Comparison of ENCODE assay signal across 10 cellular contexts in genomic region chr14:93994919-93995682, GRCh38. TPM values are rescaled to one million over a fixed set of nuclear protein-coding genes. Genes with fewer than 3 reads are reported as not detected.
A peak's percentile ranks its signal among the peaks of the same experiment; 100 is the strongest.
DNase-seq lines count a peak whose midpoint lies in the region; ATAC-seq and TF ChIP-seq lines count a peak whose summit lies in the region.
"Had no signal": no experiment of that assay in that cellular context is flagged by ENCODE, and none has a peak within 500 bp of the region (broad histone marks: within the 10 kb centered on the region; RNA-seq: fewer than 3 reads in every experiment).

No MANE protein-coding gene starts in this region.

- H3K9me3 ChIP-seq in HCT116 (ENCODE audit: control insufficient read depth in 1 of 2, insufficient read depth in 1 of 2, low read depth in 1 of 2, low read length in 2 of 2), result no peaks in the 10 kb centered on the region

- peaks cover 5 to 28% of the 10 kb centered on the region in 2 experiments; a peak in 3 of 4 replicates for H3K4me1 ChIP-seq in HCT116 (ENCODE audit: control insufficient read depth in 1 of 2, insufficient read depth in 2 of 2, low read length in 2 of 2)

- H3K4me3 ChIP-seq in HCT116 (replicated peaks in 1 of 2; ENCODE audit: low read depth in 1 of 2, low read length in 2 of 2), result no peak overlapping the region
- no peak overlapping the region for H3K4me3 ChIP-seq in fibroblast of pulmonary artery (replicated peaks; ENCODE audit: low read depth, low read length)

- H3K36me3 Mint-ChIP-seq in activated CD4-positive, alpha-beta memory T cell treated with anti-CD3 and anti-CD28 coated beads for 36 hours, result no peaks in the 10 kb centered on the region
- H3K36me3 Mint-ChIP-seq: IgD-negative memory B cell had no signal

- ATAC-seq in HCT116 (peak; percentile 74), HG03108 (IDR thresholded peaks at IDR 0.05; ENCODE audit: unreplicated experiment) (no peak), GM18502 (IDR thresholded peaks at IDR 0.05; ENCODE audit: poor library complexity, unreplicated experiment) (no peak), left lobe of liver (no peak)

- no peak overlapping the region for H3K9ac ChIP-seq in HCT116 (ENCODE audit: low read length)

- H3K27me3 Mint-ChIP-seq in activated CD4-positive, alpha-beta memory T cell treated with anti-CD3 and anti-CD28 coated beads for 36 hours, result no peaks in the 10 kb centered on the region

- H3K79me2 ChIP-seq in HCT116 (ENCODE audit: insufficient read depth, low read length), result no peaks in the 10 kb centered on the region

- peak overlapping the region; percentile 55 for H3K4me2 ChIP-seq in HCT116 (ENCODE audit: low read length)

- peak overlapping the region; percentile 54 for H3K27ac Mint-ChIP-seq in activated CD4-positive, alpha-beta memory T cell treated with anti-CD3 and anti-CD28 coated beads for 36 hours
- H3K27ac Mint-ChIP-seq: IgD-negative memory B cell had no signal

- H3K9me2 ChIP-seq in HCT116 (ENCODE audit: insufficient read depth), result no peaks in the 10 kb centered on the region

- BruUV-seq in HCT116 (replicated peaks; lab: Mats Ljungman, UMichigan), result no TSS peak

- CTCF ChIA-PET in HCT116 (lab: Charles Lee), result interaction anchor here (10.4 kb wide), 1 partner anchor 54 kb away, joined by 121 read pairs; no protein-coding TSS in a partner anchor
- CTCF ChIA-PET in activated CD4-positive, alpha-beta memory T cell treated with anti-CD3 and anti-CD28 coated beads for 36 hours (lab: Charles Lee), result interaction anchor here (1.0 to 7.7 kb wide), 6 partner anchors 17 to 135 kb away, joined by 3 to 309 read pairs (median 3); no protein-coding TSS in a partner anchor

- no peak for TF ChIP-seq CTCF in HCT116 (IDR thresholded peaks at IDR 0.05 in 2 of 3, conservative IDR thresholded peaks at IDR 0.05 in 1 of 3; ENCODE audit: borderline replicate concordance in 1 of 3, insufficient read depth in 1 of 3, low read depth in 2 of 3, low read length in 2 of 3)
- TF ChIP-seq CTCF in fibroblast of pulmonary artery (IDR thresholded peaks at IDR 0.05; ENCODE audit: low read length, missing control alignments), result no peak

- no peak overlapping the region for H3K27ac ChIP-seq in HCT116 (ENCODE audit: low read depth, low read length)

- no peaks in the 10 kb centered on the region for H4K20me1 ChIP-seq in HCT116 (ENCODE audit: insufficient read depth)

- H3K9me3 Mint-ChIP-seq in activated CD4-positive, alpha-beta memory T cell treated with anti-CD3 and anti-CD28 coated beads for 36 hours, result no peaks in the 10 kb centered on the region
- H3K9me3 Mint-ChIP-seq: IgD-negative memory B cell had no signal

- peak overlapping the region; percentile 53 for H2AFZ ChIP-seq in HCT116 (ENCODE audit: low read depth, low read length, poor library complexity, severe bottlenecking)

- intact Hi-C loops in HCT116 (cut with micrococcal nuclease), result no loop called here
- intact Hi-C loops in activated CD4-positive, alpha-beta memory T cell treated with anti-CD3 and anti-CD28 coated beads for 36 hours (cut with micrococcal nuclease), result loop anchor here (1.0 kb wide), 2 partner anchors 19 to 35 kb away; partner anchors contain the start of gene ASB2

- H3K4me1 Mint-ChIP-seq in activated CD4-positive, alpha-beta memory T cell treated with anti-CD3 and anti-CD28 coated beads for 36 hours (ENCODE audit: low read depth), result peaks cover 35% of the 10 kb centered on the region

- RAD21 ChIA-PET in HCT116 (lab: Charles Lee; ENCODE audit: low non-redundant PET in 1 of 2, low total read pairs in 2 of 2, uncharacterized antibody in 2 of 2, unreplicated experiment in 2 of 2), result no interaction called here

- H3K36me3 ChIP-seq in HCT116 (ENCODE audit: control insufficient read depth in 1 of 2, insufficient read depth in 2 of 2, low read length in 2 of 2), result no peaks in the 10 kb centered on the region

- H3K27me3 ChIP-seq in HCT116 (ENCODE audit: insufficient read depth, low read length), result no peaks in the 10 kb centered on the region

- DNase-seq in HCT116 (ENCODE audit: low read depth, low spot score), result no peak
- peak; percentile 86 for DNase-seq in activated CD4-positive, alpha-beta memory T cell treated with anti-CD3 and anti-CD28 coated beads for 36 hours
- peak; percentile 45 for DNase-seq in fibroblast of pulmonary artery (ENCODE audit: low read depth)
- peak; percentile 78 for DNase-seq in stimulated activated CD4-positive, alpha-beta T cell treated with anti-CD3 and anti-CD28 coated beads, Interleukin-4, amount 100 ng/mL, for 24 hours
- DNase-seq in left lobe of liver (ENCODE audit: low spot score), result no peak
- no peak for DNase-seq in OCI-M1 (lab: John Stamatoyannopoulos, UW)

- POLR2A ChIA-PET in HCT116 (lab: Charles Lee), result no interaction called here
- POLR2A ChIA-PET in activated CD4-positive, alpha-beta memory T cell treated with anti-CD3 and anti-CD28 coated beads for 36 hours (lab: Charles Lee), result interaction anchor here (0.6 to 2.2 kb wide), 8 partner anchors 15 to 185 kb away, joined by 3 to 16 read pairs (median 3); no protein-coding TSS in a partner anchor

- no peak for TF ChIP-seq RAD21 in HCT116 (IDR thresholded peaks at IDR 0.05; ENCODE audit: low read depth)

- no peak overlapping the region for H3K4me3 Mint-ChIP-seq in activated CD4-positive, alpha-beta memory T cell treated with anti-CD3 and anti-CD28 coated beads for 36 hours
- H3K4me3 Mint-ChIP-seq: IgD-negative memory B cell had no signal

- TF ChIP-seq POLR2A in HCT116 (IDR thresholded peaks at IDR 0.05; ENCODE audit: borderline replicate concordance, extremely low read depth, insufficient read depth, insufficient read length), result no peak

TF ChIP-seq in HCT116, 20 proteins besides CTCF, POLR2A, EP300 and RAD21:
- TF ChIP-seq MAX (IDR thresholded peaks at IDR 0.05), result peak; percentile 48; the same call in 1 of the 2 replicates
- TF ChIP-seq CEBPB (IDR thresholded peaks at IDR 0.05; ENCODE audit: low read depth), result no peak

RNA-seq across cellular contexts. Expression of gene CCDC197, which starts 2.0 kb away (rescaled TPM):
- total RNA-seq in HCT116 (2021; ENCODE audit: unreplicated experiment) (not detected), left lobe of liver (not detected)
- polyA plus RNA-seq in HCT116 (2012), result not detected in 2 replicates
- under 1 TPM; 0.44 to 0.69 TPM for total RNA-seq in activated CD4-positive, alpha-beta memory T cell treated with anti-CD3 and anti-CD28 coated beads for 36 hours
- total RNA-seq: fibroblast of villous mesenchyme had no signal
- polyA plus RNA-seq: IgD-negative memory B cell had no signal

RNA-seq across cellular contexts. Expression of gene ASB2, which starts 18.7 kb away (rescaled TPM):
- total RNA-seq in HCT116 (2021; ENCODE audit: unreplicated experiment) (not detected), left lobe of liver (0.20 TPM)
- 0.02 and 0.08 TPM in 2 replicates for polyA plus RNA-seq in HCT116 (2012)
- 10 to 100 TPM; 40.6 to 44.6 TPM for total RNA-seq in activated CD4-positive, alpha-beta memory T cell treated with anti-CD3 and anti-CD28 coated beads for 36 hours

RNA-seq across cellular contexts. Expression of gene OTUB2, which starts 31.0 kb away (rescaled TPM):
- 6.6 TPM for total RNA-seq in HCT116 (2021; ENCODE audit: unreplicated experiment)
- polyA plus RNA-seq in HCT116 (2012), result 4.5 and 5.3 TPM in 2 replicates
- total RNA-seq in activated CD4-positive, alpha-beta memory T cell treated with anti-CD3 and anti-CD28 coated beads for 36 hours, result 1 to 10 TPM; 2.0 to 2.9 TPM
- total RNA-seq in left lobe of liver, result 1.1 TPM

Comparison
In these comparisons a context has a peak if more than half of its experiments do, and no peak if none do; other contexts are left out.
1. DNase-seq: peak in activated CD4-positive, alpha-beta memory T cell treated with anti-CD3 and anti-CD28 coated beads for 36 hours (single experiment), fibroblast of pulmonary artery (single experiment) and stimulated activated CD4-positive, alpha-beta T cell treated with anti-CD3 and anti-CD28 coated beads, Interleukin-4, amount 100 ng/mL, for 24 hours (single experiment); none in HCT116 (single experiment), left lobe of liver (single experiment) and OCI-M1 (single experiment).
2. RNA of gene ASB2, which starts 18.7 kb away (total RNA-seq): 40.6 to 44.6 TPM in activated CD4-positive, alpha-beta memory T cell treated with anti-CD3 and anti-CD28 coated beads for 36 hours; 0.20 TPM in left lobe of liver (single experiment) and not detected in HCT116 (single experiment); every median in the first group is over 10 times any median in the second.